ENCODE assay signal across 14 cellular contexts in the genomic region with DNA sequence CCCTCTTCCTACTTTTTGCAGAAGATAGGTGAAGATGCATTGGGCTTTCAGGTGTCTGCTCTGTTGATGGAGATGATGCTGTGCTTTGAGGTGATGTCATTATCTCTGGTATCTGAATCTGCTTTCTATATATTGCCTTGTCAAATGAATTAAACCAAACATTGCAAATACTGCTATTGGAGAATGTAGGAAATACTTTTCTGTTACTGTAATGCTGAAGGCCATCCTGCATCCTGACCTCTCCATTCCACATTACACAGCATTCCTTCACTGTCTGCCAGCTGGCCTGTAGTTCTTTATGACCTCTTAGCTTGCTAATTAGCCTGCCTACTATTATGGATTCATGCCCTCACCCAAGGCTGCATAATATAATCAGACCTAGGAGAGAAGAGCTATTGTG.
DNase-seq lines count a peak whose midpoint lies in the region; ATAC-seq and TF ChIP-seq lines count a peak whose summit lies in the region.
"Had no signal": no experiment of that assay in that cellular context is flagged by ENCODE, and none has a peak within 500 bp of the region (broad histone marks: within the 10 kb centered on the region; RNA-seq: fewer than 3 reads in every experiment).

No MANE protein-coding gene starts in this region.

- ATAC-seq in HG02870 (IDR thresholded peaks at IDR 0.05; ENCODE audit: unreplicated experiment) (no peak), HG02763 (IDR thresholded peaks at IDR 0.05; ENCODE audit: unreplicated experiment) (no peak)
- ATAC-seq: mucosa of descending colon had no signal

- peak; percentile 72 for DNase-seq in AG09319 (ENCODE audit: extremely low read depth, low read depth)
- DNase-seq in NCI-H226, result peak; percentile 70
- peak; percentile 78 for DNase-seq in fibroblast of mammary gland (ENCODE audit: low read depth)
- peak; percentile 55 for DNase-seq in myocyte (ENCODE audit: low read depth)
- DNase-seq in middle frontal gyrus (ENCODE audit: extremely low spot score, low spot score), result no peak
- DNase-seq in NCI-H1694 treated with DMSO at 0.1 percent for 48 hours (lab: John Stamatoyannopoulos, UW), result no peak
- DNase-seq: activated CD8-positive, alpha-beta memory T cell treated with anti-CD3 and anti-CD28 coated beads, Interleukin-2, amount 50 U/mL, for 48 hours; CD4-positive, alpha-beta T cell; mucosa of descending colon; NCI-H2029; OCI-M1 had no signal

- no peak for TF ChIP-seq CTCF in AG09319 (IDR thresholded peaks at IDR 0.05; ENCODE audit: low read depth, low read length)
- no peak for TF ChIP-seq CTCF in fibroblast of mammary gland (conservative IDR thresholded peaks at IDR 0.05; ENCODE audit: control insufficient read depth, insufficient read depth, low read depth, low read length)

- no peak overlapping the region for H3K4me3 ChIP-seq in fibroblast of mammary gland (ENCODE audit: control insufficient read depth, low read depth, low read length)
- H3K4me3 ChIP-seq: ascending aorta, mucosa of descending colon had no signal

Comparison
In these comparisons a context has a peak if more than half of its experiments do, and no peak if none do; other contexts are left out.
1. DNase-seq: peak in AG09319 (single experiment), NCI-H226 (single experiment), fibroblast of mammary gland (single experiment) and myocyte (single experiment); none in middle frontal gyrus (single experiment) and NCI-H1694 treated with DMSO at 0.1 percent for 48 hours (single experiment).